20 cellular contexts compared by ENCODE assay signal in the genomic region with DNA sequence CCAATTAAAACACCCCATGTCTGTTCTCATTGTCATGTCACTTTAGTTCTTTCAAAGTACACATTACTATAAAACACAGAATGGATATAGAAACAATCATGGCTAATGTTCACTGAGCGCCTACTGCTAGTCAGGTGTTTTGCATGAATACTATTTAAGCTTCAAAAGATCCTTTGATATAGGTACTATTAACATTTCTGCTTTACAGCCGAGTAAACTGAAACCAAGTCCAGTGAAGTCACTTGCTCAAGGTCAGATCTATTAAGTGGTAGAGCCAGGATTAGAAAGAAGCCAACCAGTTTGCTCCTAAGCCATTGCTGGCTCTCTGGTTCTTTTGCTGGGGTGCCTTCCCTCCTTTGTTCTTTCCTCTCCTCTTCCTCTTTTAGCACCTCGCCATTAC. TPM values are rescaled to one million over a fixed set of nuclear protein-coding genes. Genes with fewer than 3 reads are reported as not detected.
A peak's percentile ranks its signal among the peaks of the same experiment; 100 is the strongest.
DNase-seq lines count a peak whose midpoint lies in the region; TF ChIP-seq lines count a peak whose summit lies in the region.
"Had no signal": no experiment of that assay in that cellular context is flagged by ENCODE, and none has a peak within 500 bp of the region (broad histone marks: within the 10 kb centered on the region; RNA-seq: fewer than 3 reads in every experiment).

No MANE protein-coding gene starts in this region.

- no peaks in the 10 kb centered on the region for H4K20me1 ChIP-seq in hepatocyte (ENCODE audit: insufficient read depth, poor library complexity, severe bottlenecking)

- H3K9me3 ChIP-seq in hepatocyte (ENCODE audit: low read depth): no peaks in the 10 kb centered on the region
- H3K9me3 ChIP-seq: Peyer's patch, SK-N-SH had no signal

- H3K4me3 Mint-ChIP-seq in osteocyte (ENCODE audit: unreplicated experiment): no peak overlapping the region
- H3K4me3 Mint-ChIP-seq: B cell; CD4-positive, CD25-positive, alpha-beta regulatory T cell had no signal

- no peaks in the 10 kb centered on the region for H3K9me2 ChIP-seq in hepatocyte (replicated peaks; ENCODE audit: insufficient read depth)
- H3K9me2 ChIP-seq: SK-N-SH had no signal

- no peaks in the 10 kb centered on the region for H3K36me3 ChIP-seq in hepatocyte (replicated peaks; ENCODE audit: insufficient read depth, low read depth)
- H3K36me3 ChIP-seq: Peyer's patch had no signal

- TF ChIP-seq CTCF in hepatocyte (IDR thresholded peaks at IDR 0.05; ENCODE audit: poor library complexity) (no peak), osteocyte (IDR thresholded peaks at IDR 0.05) (no peak)

- peak overlapping the region; percentile 55 for H3K27ac ChIP-seq in hepatocyte
- H3K27ac ChIP-seq: GM23248, Peyer's patch had no signal

- H3K27ac Mint-ChIP-seq in osteocyte (ENCODE audit: unreplicated experiment): no peak overlapping the region
- H3K27ac Mint-ChIP-seq: B cell; CD4-positive, CD25-positive, alpha-beta regulatory T cell had no signal

- H3K27me3 Mint-ChIP-seq in osteocyte (ENCODE audit: unreplicated experiment): peaks cover 69% of the 10 kb centered on the region

- WGBS in hepatocyte (ENCODE audit: low lambda C conversion rate, missing lambda C conversion rate): 38% methylated on average over 3 of the region's 3 CpGs

- peak overlapping the region; percentile 0 for H3K4me2 ChIP-seq in hepatocyte
- H3K4me2 ChIP-seq: SK-N-SH had no signal

- H3K4me3 ChIP-seq in hepatocyte: no peak overlapping the region
- H3K4me3 ChIP-seq: GM23248, Peyer's patch had no signal

- H3K4me1 ChIP-seq in hepatocyte (ENCODE audit: insufficient read depth): no peaks in the 10 kb centered on the region
- H3K4me1 ChIP-seq: Peyer's patch had no signal

- no peaks in the 10 kb centered on the region for H3K4me1 Mint-ChIP-seq in osteocyte (ENCODE audit: unreplicated experiment)
- H3K4me1 Mint-ChIP-seq: B cell had no signal

- H3K36me3 Mint-ChIP-seq in osteocyte (ENCODE audit: unreplicated experiment): no peaks in the 10 kb centered on the region
- H3K36me3 Mint-ChIP-seq: CD4-positive, CD25-positive, alpha-beta regulatory T cell had no signal

- no peaks in the 10 kb centered on the region for H3K79me2 ChIP-seq in hepatocyte

- no peak overlapping the region for H2AFZ ChIP-seq in hepatocyte
- H2AFZ ChIP-seq: GM23248 had no signal

- no peaks in the 10 kb centered on the region for H3K27me3 ChIP-seq in hepatocyte
- H3K27me3 ChIP-seq: Peyer's patch had no signal

- peaks cover 3% of the 10 kb centered on the region for H3K9me3 Mint-ChIP-seq in osteocyte (ENCODE audit: unreplicated experiment)

- DNase-seq in COR-L47 (lab: John Stamatoyannopoulos, UW) (peak; percentile 25), DMS153 treated with DMSO at 0.1 percent for 48 hours (lab: John Stamatoyannopoulos, UW; ENCODE audit: unreplicated experiment) (peak; percentile 72), NCI-H345 treated with DMSO at 0.1 percent for 48 hours (lab: John Stamatoyannopoulos, UW; ENCODE audit: unreplicated experiment) (peak; percentile 52), hepatocyte (ENCODE audit: low spot score) (peak; percentile 24), NCI-H128 (lab: John Stamatoyannopoulos, UW; ENCODE audit: unreplicated experiment) (no peak), osteocyte (ENCODE audit: extremely low spot score, unreplicated experiment) (no peak), medulla oblongata (ENCODE audit: extremely low spot score) (no peak)
- DNase-seq: Calu3; CD4-positive, CD25-positive, alpha-beta regulatory T cell; DMS79; GM23248; KBM-7; MV-4-11; NCI-H187 treated with DMSO at 0.1 percent for 48 hours; NCI-H524 treated with DMSO at 0.1 percent for 48 hours; Peyer's patch; SK-N-SH; T-helper 1 cell; T1000 had no signal

RNA-seq across cellular contexts. Expression of gene NMNAT3, which starts 32.4 kb away (rescaled TPM):
- total RNA-seq in hepatocyte (8.3 and 12.3 TPM in 2 replicates), osteocyte (2.2 and 2.5 TPM in 2 replicates)
- polyA plus RNA-seq in hepatocyte: 4.7 and 7.2 TPM in 2 replicates
- total RNA-seq: GM23248 had no signal
- polyA plus RNA-seq: GM23248, SK-N-SH had no signal

Comparison
In these comparisons a context has a peak if more than half of its experiments do, and no peak if none do; other contexts are left out.
1. DNase-seq: peak in COR-L47 (single experiment), DMS153 treated with DMSO at 0.1 percent for 48 hours (single experiment), NCI-H345 treated with DMSO at 0.1 percent for 48 hours (single experiment) and hepatocyte (single experiment); none in NCI-H128 (single experiment), osteocyte (single experiment) and medulla oblongata (single experiment).